8 cellular contexts compared by ENCODE assay signal in the genomic region with DNA sequence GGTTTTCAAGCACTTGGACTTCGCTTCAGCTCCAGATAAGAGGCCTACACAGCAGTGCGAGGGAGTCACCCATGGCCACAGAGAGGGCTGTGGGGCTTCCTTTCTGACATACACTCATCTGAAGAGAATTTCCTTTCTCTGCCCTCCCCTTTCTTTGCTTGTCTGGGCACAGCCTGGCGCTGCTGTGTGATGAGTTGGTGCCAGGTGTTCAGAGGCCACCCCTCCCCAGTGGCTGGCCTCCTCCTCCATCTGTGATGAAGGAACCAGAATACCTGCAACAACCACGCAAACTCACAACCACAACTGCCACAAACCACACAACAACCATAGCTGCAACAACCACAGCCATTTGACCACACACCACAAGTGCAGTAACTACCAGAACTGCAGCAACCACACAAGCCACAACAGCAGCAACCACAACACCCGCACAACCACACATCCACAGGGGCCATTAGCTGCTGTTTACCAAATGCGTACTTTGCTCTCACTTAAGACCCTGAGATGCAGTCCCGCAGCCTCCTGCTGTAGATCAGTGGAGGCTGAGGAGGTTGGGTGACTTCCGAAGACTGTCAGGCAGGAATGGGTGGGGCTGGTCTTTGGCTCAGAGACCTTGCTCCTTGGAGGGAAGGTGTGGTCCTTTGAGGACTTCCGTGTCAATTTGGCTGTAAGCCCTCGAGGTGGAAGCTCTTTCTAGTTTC.
DNase-seq lines count a peak whose midpoint lies in the region; ATAC-seq, FAIRE-seq and TF ChIP-seq lines count a peak whose summit lies in the region.

No MANE protein-coding gene starts in this region.

- H3K27ac ChIP-seq in breast epithelium (no peak overlapping the region), foreskin keratinocyte (peak overlapping the region; percentile 78)

- peak overlapping the region; percentile 35 for H3K4me3 Mint-ChIP-seq in MCF 10A (ENCODE audit: unreplicated experiment)
- peak overlapping the region; percentile 63 for H3K4me3 Mint-ChIP-seq in activated CD4-positive, alpha-beta memory T cell treated with anti-CD3 and anti-CD28 coated beads, Interleukin-2, amount 10 ng/mL, durations not matched to agents 7 days and 5 days

- POLR2A ChIA-PET in MCF 10A (lab: Yijun Ruan, JAX), result interaction anchor here (0.6 to 4.2 kb wide), 19 partner anchors 11 to 166 kb away, joined by 3 to 35 read pairs (median 5); partner anchors contain the start of genes IER5 and MR1
- POLR2A ChIA-PET in activated CD4-positive, alpha-beta memory T cell treated with anti-CD3 and anti-CD28 coated beads, Interleukin-2, amount 10 ng/mL, durations not matched to agents 7 days and 5 days (lab: Charles Lee), result interaction anchor here (0.6 to 3.5 kb wide), 15 partner anchors 10 to 657 kb away, joined by 3 to 22 read pairs (median 4); partner anchors contain the start of genes ACBD6 and MR1

- H3K4me1 ChIP-seq in breast epithelium (no peaks in the 10 kb centered on the region), foreskin keratinocyte (peaks cover 21% of the 10 kb centered on the region)

- no peak for TF ChIP-seq POLR2A in breast epithelium (IDR thresholded peaks at IDR 0.05)

- peak; percentile 89 for FAIRE-seq in urothelium cell line (lab: Jason Lieb, UNC)

- no peaks in the 10 kb centered on the region for H3K36me3 Mint-ChIP-seq in MCF 10A (ENCODE audit: insufficient read depth, unreplicated experiment)
- H3K36me3 Mint-ChIP-seq in activated CD4-positive, alpha-beta memory T cell treated with anti-CD3 and anti-CD28 coated beads, Interleukin-2, amount 10 ng/mL, durations not matched to agents 7 days and 5 days (ENCODE audit: low read depth), result peaks cover 27% of the 10 kb centered on the region

- peaks cover 29% of the 10 kb centered on the region for H3K9me3 Mint-ChIP-seq in MCF 10A (ENCODE audit: unreplicated experiment)
- peaks cover 29% of the 10 kb centered on the region for H3K9me3 Mint-ChIP-seq in activated CD4-positive, alpha-beta memory T cell treated with anti-CD3 and anti-CD28 coated beads, Interleukin-2, amount 10 ng/mL, durations not matched to agents 7 days and 5 days

- CTCF ChIA-PET in MCF 10A (lab: Yijun Ruan, JAX), result interaction anchor here (0.5 to 10.3 kb wide), 13 partner anchors 10 to 278 kb away, joined by 3 to 162 read pairs (median 3); no protein-coding TSS in a partner anchor
- CTCF ChIA-PET in activated CD4-positive, alpha-beta memory T cell treated with anti-CD3 and anti-CD28 coated beads, Interleukin-2, amount 10 ng/mL, durations not matched to agents 7 days and 5 days (lab: Charles Lee), result interaction anchor here (1.0 to 8.0 kb wide), 7 partner anchors 9 to 122 kb away, joined by 4 to 76 read pairs (median 6); no protein-coding TSS in a partner anchor

- intact Hi-C loops in MCF 10A (cut with micrococcal nuclease), result no loop called here
- intact Hi-C loops in breast epithelium (cut with DNase I; ENCODE audit: low total_unique reads), result no loop called here

- peaks cover 22% of the 10 kb centered on the region for H3K4me1 Mint-ChIP-seq in MCF 10A (ENCODE audit: insufficient read depth, unreplicated experiment)
- peaks cover 30% of the 10 kb centered on the region for H3K4me1 Mint-ChIP-seq in activated CD4-positive, alpha-beta memory T cell treated with anti-CD3 and anti-CD28 coated beads, Interleukin-2, amount 10 ng/mL, durations not matched to agents 7 days and 5 days

- H3K27me3 ChIP-seq in breast epithelium (no peaks in the 10 kb centered on the region), foreskin keratinocyte (no peaks in the 10 kb centered on the region)

- no peaks in the 10 kb centered on the region for H3K27me3 Mint-ChIP-seq in MCF 10A (ENCODE audit: insufficient read depth, unreplicated experiment)
- H3K27me3 Mint-ChIP-seq in activated CD4-positive, alpha-beta memory T cell treated with anti-CD3 and anti-CD28 coated beads, Interleukin-2, amount 10 ng/mL, durations not matched to agents 7 days and 5 days, result peaks cover 36% of the 10 kb centered on the region

- peak overlapping the region; percentile 71 for H3K27ac Mint-ChIP-seq in MCF 10A (ENCODE audit: low read depth, unreplicated experiment)
- peak overlapping the region; percentile 87 for H3K27ac Mint-ChIP-seq in activated CD4-positive, alpha-beta memory T cell treated with anti-CD3 and anti-CD28 coated beads, Interleukin-2, amount 10 ng/mL, durations not matched to agents 7 days and 5 days

- no peaks in the 10 kb centered on the region for H3K36me3 ChIP-seq in breast epithelium

- no TSS peak for BruUV-seq in MCF 10A (replicated peaks; lab: Mats Ljungman, UMichigan)

- H3K4me3 ChIP-seq in breast epithelium, result no peak overlapping the region

- DNase-seq in MCF 10A (ENCODE audit: unreplicated experiment) (peak; percentile 94), breast epithelium (ENCODE audit: low spot score in 2 of 2) (no peak), foreskin keratinocyte (peak; percentile 95 to 97), urothelium cell line (ENCODE audit: low spot score) (peak; percentile 82), iPS-NIHi11 (ENCODE audit: low spot score) (no peak)
- DNase-seq in activated CD4-positive, alpha-beta memory T cell treated with anti-CD3 and anti-CD28 coated beads, Interleukin-2, amount 10 ng/mL, durations not matched to agents 7 days and 5 days, result peak; percentile 79

- peaks cover 5 to 18% of the 10 kb centered on the region in 2 donors for H3K9me3 ChIP-seq in breast epithelium

- ATAC-seq in foreskin keratinocyte, result peak; percentile 99
- ATAC-seq in GM21447 (IDR thresholded peaks at IDR 0.05; ENCODE audit: unreplicated experiment), result no peak
- no peak for ATAC-seq in GM21825 (IDR thresholded peaks at IDR 0.05; ENCODE audit: unreplicated experiment)

- TF ChIP-seq CTCF in MCF 10A (IDR thresholded peaks at IDR 0.05; ENCODE audit: unreplicated experiment) (no peak), breast epithelium (IDR thresholded peaks at IDR 0.05) (no peak), foreskin keratinocyte (conservative IDR thresholded peaks at IDR 0.05) (no peak)

Comparison
In these comparisons a context has a peak if more than half of its experiments do, and no peak if none do; other contexts are left out.
1. DNase-seq: peak in MCF 10A (single experiment), activated CD4-positive, alpha-beta memory T cell treated with anti-CD3 and anti-CD28 coated beads, Interleukin-2, amount 10 ng/mL, durations not matched to agents 7 days and 5 days (single experiment), foreskin keratinocyte (2 of 2) and urothelium cell line (single experiment); none in breast epithelium (0 of 2) and iPS-NIHi11 (single experiment).